ENCODE assay signal across 27 cellular contexts in the genomic region with DNA sequence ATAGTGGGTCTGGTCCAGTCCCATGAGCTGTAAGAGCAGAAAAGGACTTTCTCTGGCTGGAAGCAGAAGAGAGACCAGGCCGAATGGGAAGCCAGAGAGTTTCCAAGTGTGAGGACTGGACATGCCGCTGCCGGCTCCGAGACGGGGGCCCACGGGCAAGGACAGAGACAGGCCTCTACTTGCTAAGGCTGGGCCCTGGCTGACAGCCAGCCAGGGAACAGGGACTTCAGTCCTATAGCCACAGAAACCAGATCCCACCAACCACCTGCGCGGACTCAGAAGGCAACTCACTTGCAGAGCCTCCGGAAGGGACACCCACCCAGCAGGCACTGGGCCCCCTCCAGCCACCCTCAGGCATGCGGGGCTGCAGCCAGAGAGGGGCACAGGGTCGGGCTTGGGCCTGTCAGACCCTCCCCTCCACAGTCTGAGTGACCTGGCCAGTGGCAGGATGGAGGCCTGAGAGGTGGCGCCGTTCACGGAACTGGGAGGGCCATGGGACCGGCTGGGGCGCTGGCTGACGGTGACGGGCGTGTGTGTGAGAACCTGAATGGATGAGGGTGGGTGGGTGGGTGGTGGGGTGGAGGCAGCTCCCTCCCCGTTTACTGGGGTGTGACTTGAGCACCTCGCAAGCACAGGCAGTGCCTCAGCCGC. TPM values are rescaled to one million over a fixed set of nuclear protein-coding genes. Genes with fewer than 3 reads are reported as not detected.
A peak's percentile ranks its signal among the peaks of the same experiment; 100 is the strongest.
DNase-seq lines count a peak whose midpoint lies in the region; ATAC-seq lines count a peak whose summit lies in the region.
"Had no signal": no experiment of that assay in that cellular context is flagged by ENCODE, and none has a peak within 500 bp of the region (broad histone marks: within the 10 kb centered on the region; RNA-seq: fewer than 3 reads in every experiment).

No MANE protein-coding gene starts in this region.

- H3K27me3 ChIP-seq in mesenchymal stem cell (ENCODE audit: control insufficient read depth in 1 of 2, insufficient read depth in 1 of 2, low read length in 2 of 2): no peaks in the 10 kb centered on the region
- H3K27me3 ChIP-seq: BLaER1, neutrophil, uterus had no signal

- no peaks in the 10 kb centered on the region for H3K9me3 ChIP-seq in mesenchymal stem cell (ENCODE audit: control insufficient read depth, low read length)
- H3K9me3 ChIP-seq: A549, BLaER1, lower lobe of right lung, neutrophil, psoas muscle, uterus had no signal

- no peak overlapping the region for H3K4me2 ChIP-seq in mesenchymal stem cell (ENCODE audit: low read length, poor library complexity, severe bottlenecking)
- H3K4me2 ChIP-seq: A549 had no signal

- H2BK120ac ChIP-seq in mesenchymal stem cell (ENCODE audit: low read depth, low read length): no peak overlapping the region

- no peak overlapping the region for H3K23ac ChIP-seq in mesenchymal stem cell (ENCODE audit: low read length in 2 of 2)

- H3K9ac ChIP-seq in mesenchymal stem cell (ENCODE audit: low read length): no peak overlapping the region
- H3K9ac ChIP-seq: BLaER1 had no signal

- no peak overlapping the region for H2BK15ac ChIP-seq in mesenchymal stem cell (ENCODE audit: low read depth, poor library complexity, severe bottlenecking)

- peak overlapping the region; percentile 53 for H4K91ac ChIP-seq in mesenchymal stem cell (ENCODE audit: low read length)

- peak overlapping the region in 1 of 2 experiments; percentile 54 for H3K18ac ChIP-seq in mesenchymal stem cell (ENCODE audit: low read depth in 1 of 2, low read length in 2 of 2)

- no peaks in the 10 kb centered on the region for H3K36me3 ChIP-seq in mesenchymal stem cell (ENCODE audit: control insufficient read depth in 1 of 2, insufficient read depth in 2 of 2, low read depth in 1 of 2, low read length in 2 of 2)
- H3K36me3 ChIP-seq in urinary bladder (ENCODE audit: insufficient read depth): no peaks in the 10 kb centered on the region
- H3K36me3 ChIP-seq: BLaER1, lower lobe of right lung, neutrophil, uterus, WERI-Rb-1 had no signal

- H2BK12ac ChIP-seq in mesenchymal stem cell (ENCODE audit: low read length in 2 of 2): peak overlapping the region in 1 of 2 experiments; percentile 70

- no peak for ATAC-seq in Right ventricle myocardium inferior
- no peak for ATAC-seq in left ventricle myocardium superior
- ATAC-seq in HG03571 (IDR thresholded peaks at IDR 0.05; ENCODE audit: unreplicated experiment): no peak
- ATAC-seq: activated naive CD4-positive, alpha-beta T cell treated with anti-CD3 and anti-CD28 coated beads, Interleukin-2, amount 50 U/mL, for 72 hours; activated T-helper 17 cell treated with anti-CD3 and anti-CD28 coated beads, Interleukin-2, amount 50 U/mL, for 72 hours had no signal

- peak overlapping the region in 1 of 2 experiments; percentile 55 for H3K14ac ChIP-seq in mesenchymal stem cell (ENCODE audit: low read length in 2 of 2)

- H4K8ac ChIP-seq in mesenchymal stem cell (ENCODE audit: low read length): no peak overlapping the region

- H3K27ac ChIP-seq in mesenchymal stem cell (ENCODE audit: low read length, poor library complexity, severe bottlenecking) (no peak overlapping the region), urinary bladder (ENCODE audit: low read depth) (peak overlapping the region; percentile 77)
- H3K27ac ChIP-seq: lower lobe of right lung, neutrophil, psoas muscle, WERI-Rb-1 had no signal

- DNase-seq in Right ventricle myocardium inferior (ENCODE audit: missing footprints) (peak; percentile 68), left ventricle myocardium superior (no peak), SHP77 (lab: John Stamatoyannopoulos, UW) (peak; percentile 52 to 82), mesenchymal stem cell (no peak), T1000 (lab: John Stamatoyannopoulos, UW) (no peak), LoVo (ENCODE audit: low spot score) (no peak)
- DNase-seq: activated CD8-positive, alpha-beta memory T cell treated with anti-CD3 and anti-CD28 coated beads, Interleukin-2, amount 50 U/mL, for 48 hours; aorta; central memory CD4-positive, alpha-beta T cell; COR-L47; dermis blood vessel endothelial cell; kidney; lower lobe of right lung; NCI-H1417 treated with DMSO at 0.1 percent for 48 hours; NCI-H510A treated with DMSO at 0.1 percent for 48 hours; psoas muscle; WERI-Rb-1 had no signal

- H3K4me3 ChIP-seq in mesenchymal stem cell (ENCODE audit: insufficient read depth in 1 of 2, low read depth in 1 of 2, low read length in 2 of 2) (no peak overlapping the region), urinary bladder (ENCODE audit: low read depth, low read length) (no peak overlapping the region)
- H3K4me3 ChIP-seq: A549, BLaER1, GM12878, K562, lower lobe of right lung, psoas muscle, uterus had no signal

- no peak overlapping the region for H2AFZ ChIP-seq in mesenchymal stem cell (ENCODE audit: low read depth, low read length)

- H3K4ac ChIP-seq in mesenchymal stem cell (ENCODE audit: low read depth in 1 of 2, low read length in 2 of 2): no peak overlapping the region

- H2AK5ac ChIP-seq in mesenchymal stem cell (ENCODE audit: low read length, severe bottlenecking): no peak overlapping the region

- peaks cover 32% of the 10 kb centered on the region for H3K4me1 ChIP-seq in mesenchymal stem cell (ENCODE audit: control insufficient read depth, insufficient read depth, low read depth, low read length)
- H3K4me1 ChIP-seq in urinary bladder (ENCODE audit: insufficient read depth): no peaks in the 10 kb centered on the region
- H3K4me1 ChIP-seq: psoas muscle had no signal

- intact Hi-C loops in Right ventricle myocardium inferior (cut with DNase I): no loop called here
- intact Hi-C loops in left ventricle myocardium superior (cut with micrococcal nuclease): no loop called here

- WGBS in mesenchymal stem cell: 97% methylated on average over 21 of the region's 22 CpGs
- WGBS in urinary bladder: 85% methylated on average over 22 of the region's 22 CpGs

- H3K79me1 ChIP-seq in mesenchymal stem cell (replicated peaks; ENCODE audit: low read length, poor library complexity, severe bottlenecking): no peaks in the 10 kb centered on the region

- no peak overlapping the region for H2BK5ac ChIP-seq in mesenchymal stem cell (ENCODE audit: low read depth, low read length, poor library complexity, severe bottlenecking)

RNA-seq across cellular contexts. Expression of a gene that starts 47.8 kb away (rescaled TPM):
- total RNA-seq in Right ventricle myocardium inferior (81.2 TPM), left ventricle myocardium superior (81.7 TPM), urinary bladder (10.7 TPM)
- 10.1 TPM for polyA plus RNA-seq in mesenchymal stem cell (2013, experiment 1 of 2)
- polyA plus RNA-seq in mesenchymal stem cell (2013, experiment 2 of 2): 9.6 TPM
- 71.2 TPM for polyA plus RNA-seq in urinary bladder

Comparison
In these comparisons a context has a peak if more than half of its experiments do, and no peak if none do; other contexts are left out.
1. DNase-seq: peak in Right ventricle myocardium inferior (single experiment) and SHP77 (2 of 2); none in left ventricle myocardium superior (single experiment), mesenchymal stem cell (single experiment), T1000 (single experiment) and LoVo (single experiment).